Comparison of ENCODE assay signal across 8 cellular contexts in genomic region chr9:22452415-22453010, GRCh38. TPM values are rescaled to one million over a fixed set of nuclear protein-coding genes. Genes with fewer than 3 reads are reported as not detected.
DNase-seq lines count a peak whose midpoint lies in the region; ATAC-seq and TF ChIP-seq lines count a peak whose summit lies in the region.

No MANE protein-coding gene starts in this region.

- no peaks in the 10 kb centered on the region for H3K79me1 ChIP-seq in mesendoderm (ENCODE audit: low read length)

- peak; percentile 55 for DNase-seq in Right ventricle myocardium superior
- no peak for DNase-seq in Right ventricle myocardium inferior (ENCODE audit: missing footprints)
- peak; percentile 37 for DNase-seq in RPMI7951 (ENCODE audit: low read depth)
- DNase-seq in central memory CD4-positive, alpha-beta T cell = peak; percentile 25
- peak; percentile 33 for DNase-seq in mesendoderm
- peak in 1 of 2 donors; percentile 51 for DNase-seq in tibial artery

- intact Hi-C loops in Right ventricle myocardium superior (cut with DNase I) (loop anchor here (5.0 kb wide), 1 partner anchor 145 kb away; no protein-coding TSS in a partner anchor), Right ventricle myocardium inferior (cut with DNase I) (loop anchor here (1.0 to 5.0 kb wide), 2 partner anchors 145 to 640 kb away; no protein-coding TSS in a partner anchor), tibial artery (cut with DNase I; ENCODE audit: low total_unique reads) (loop anchor here (5.0 to 10.0 kb wide), 2 partner anchors 148 to 640 kb away; no protein-coding TSS in a partner anchor)

- H3K79me2 ChIP-seq in mesendoderm (ENCODE audit: control insufficient read depth, insufficient read depth, low read length) = no peaks in the 10 kb centered on the region

- ATAC-seq in Right ventricle myocardium superior (ENCODE audit: poor library complexity) (peak; percentile 66), Right ventricle myocardium inferior (no peak), HG03432 (IDR thresholded peaks at IDR 0.05; ENCODE audit: unreplicated experiment) (peak; percentile 74), GM21423 (IDR thresholded peaks at IDR 0.05; ENCODE audit: unreplicated experiment) (no peak)

- H3K4ac ChIP-seq in mesendoderm (ENCODE audit: low read depth, low read length) = no peak overlapping the region

- H2BK15ac ChIP-seq in mesendoderm (replicated peaks; ENCODE audit: low read depth) = no peak overlapping the region

- H3K4me1 ChIP-seq in mesendoderm (ENCODE audit: control insufficient read depth, low read depth, low read length) = no peaks in the 10 kb centered on the region
- peaks cover 0 to 9% (median 1%) of the 10 kb centered on the region in 4 donors for H3K4me1 ChIP-seq in tibial artery

- H2AK5ac ChIP-seq in mesendoderm (ENCODE audit: low read length) = no peak overlapping the region

- H3K36me3 ChIP-seq in mesendoderm (ENCODE audit: control insufficient read depth, insufficient read depth, low read length) = no peaks in the 10 kb centered on the region
- no peaks in the 10 kb centered on the region for H3K36me3 ChIP-seq in tibial artery

- H4K5ac ChIP-seq in mesendoderm (ENCODE audit: low read length) = no peak overlapping the region

- no peak overlapping the region for H2BK120ac ChIP-seq in mesendoderm (ENCODE audit: low read depth, low read length)

- H3K4me2 ChIP-seq in mesendoderm (ENCODE audit: low read length) = no peak overlapping the region

- H3K4me3 ChIP-seq in mesendoderm (ENCODE audit: low read length) (no peak overlapping the region), tibial artery (no peak overlapping the region)

- H3K23ac ChIP-seq in mesendoderm (ENCODE audit: low read length) = no peak overlapping the region

- no peaks in the 10 kb centered on the region for H3K9me3 ChIP-seq in tibial artery

- peak; percentile 68 to 70 for TF ChIP-seq CTCF in tibial artery (IDR thresholded peaks at IDR 0.05)

- no peak overlapping the region for H3K18ac ChIP-seq in mesendoderm (ENCODE audit: low read length)

- no peak overlapping the region for H4K8ac ChIP-seq in mesendoderm (ENCODE audit: low read depth, low read length)

- no peak overlapping the region for H3K9ac ChIP-seq in mesendoderm (ENCODE audit: low read length)

- no peak overlapping the region for H2BK5ac ChIP-seq in mesendoderm (ENCODE audit: low read length)

- no CpG with 5 or more reads among the region's 4 CpGs for WGBS in mesendoderm (ENCODE audit: extremely low coverage, insufficient coverage, low lambda C conversion rate)

- no peak overlapping the region for H3K27ac ChIP-seq in mesendoderm (ENCODE audit: low read depth, low read length)
- H3K27ac ChIP-seq in tibial artery = no peak overlapping the region

- no peak overlapping the region for H3K56ac ChIP-seq in mesendoderm (ENCODE audit: low read length)

- no peaks in the 10 kb centered on the region for H3K27me3 ChIP-seq in mesendoderm (ENCODE audit: insufficient read depth, low read length, poor library complexity)
- H3K27me3 ChIP-seq in tibial artery = no peaks in the 10 kb centered on the region

RNA-seq across cellular contexts. Expression of gene DMRTA1, which starts 5.9 kb away (rescaled TPM):
- total RNA-seq in Right ventricle myocardium superior (0.97 TPM), Right ventricle myocardium inferior (1.0 TPM)
- total RNA-seq in RPMI7951 (2014; rRNA removed; shearing (Covaris generic)) = 0.78 and 1.1 TPM in 2 replicates
- 3.0 TPM for polyA plus RNA-seq in mesendoderm (2013, experiment 1 of 2)
- 3.0 TPM for polyA plus RNA-seq in mesendoderm (2013, experiment 2 of 2)

Comparison
In these comparisons a context has a peak if more than half of its experiments do, and no peak if none do; other contexts are left out.
1. ATAC-seq: peak in Right ventricle myocardium superior (single experiment) and HG03432 (single experiment); none in Right ventricle myocardium inferior (single experiment) and GM21423 (single experiment).